Comparison of ENCODE assay signal across 29 cellular contexts in genomic region chr22:48476599-48476998, GRCh38.
"Had no signal": no experiment of that assay in that cellular context is flagged by ENCODE, and none has a peak within 500 bp of the region (broad histone marks: within the 10 kb centered on the region; RNA-seq: fewer than 3 reads in every experiment).

No MANE protein-coding gene starts in this region.

- H3K36me3 Mint-ChIP-seq: activated naive CD8-positive, alpha-beta T cell treated with anti-CD3 and anti-CD28 coated beads for 36 hours; brain had no signal

- DNase-seq: activated CD4-positive, alpha-beta T cell treated with anti-CD3 and anti-CD28 coated beads for 4 hours; activated CD4-positive, alpha-beta T cell treated with anti-CD3 and anti-CD28 coated beads, Interleukin-2, amount 50 U/mL, for 4 hours; activated naive CD4-positive, alpha-beta T cell treated with anti-CD3 and anti-CD28 coated beads for 36 hours; activated naive CD8-positive, alpha-beta T cell treated with anti-CD3 and anti-CD28 coated beads for 36 hours; activated T-cell treated with anti-CD3 and anti-CD28 coated beads for 4 hours; activated T-cell treated with anti-CD3 and anti-CD28 coated beads, Interleukin-2, amount 50 U/mL, for 72 hours; foreskin keratinocyte; sigmoid colon; small intestine; stimulated activated CD4-positive, alpha-beta T cell treated with anti-CD3 and anti-CD28 coated beads, Interleukin-1b, Interleukin-23, amount 100 ng/mL, for 48 hours; stimulated activated CD4-positive, alpha-beta T cell treated with anti-CD3 and anti-CD28 coated beads, Interleukin-4, amount 100 ng/mL, for 4 hours; stimulated activated CD8-positive, alpha-beta memory T cell treated with anti-CD3 and anti-CD28 coated beads, Interleukin-4, amount 100 ng/mL, for 48 hours; stimulated activated naive CD4-positive, alpha-beta T cell treated with Interleukin-2 at 50 U/mL for 16 hours; SW 1271; T-helper 9 cell; trophoblast cell had no signal

- H3K4me1 Mint-ChIP-seq: activated naive CD8-positive, alpha-beta T cell treated with anti-CD3 and anti-CD28 coated beads for 36 hours; nephron had no signal

- H3K27me3 ChIP-seq: adrenal gland, ascending aorta, cardiac muscle cell, foreskin keratinocyte, vagina had no signal

- H3K4me3 ChIP-seq: adrenal gland, ascending aorta, cardiac muscle cell, esophagus muscularis mucosa, left lung, sigmoid colon, thoracic aorta, vagina had no signal

- H3K27ac ChIP-seq: ascending aorta, cardiac muscle cell, esophagus muscularis mucosa, foreskin keratinocyte, left lung, neutrophil, sigmoid colon, thoracic aorta, vagina, VCaP had no signal

- ATAC-seq: activated T-cell treated with anti-CD3 and anti-CD28 coated beads, Interleukin-2, amount 50 U/mL, for 72 hours; foreskin keratinocyte; left lung had no signal

- H3K27me3 Mint-ChIP-seq: dendritic cell treated with granulocyte-macrophage colony-stimulating factor and Interleukin-4, amounts not matched to agents 40 ng/mL and 50 ng/mL, for 4 days had no signal

- H3K27ac Mint-ChIP-seq: activated naive CD4-positive, alpha-beta T cell treated with anti-CD3 and anti-CD28 coated beads for 36 hours; activated naive CD8-positive, alpha-beta T cell treated with anti-CD3 and anti-CD28 coated beads for 36 hours; activated T-cell treated with anti-CD3 and anti-CD28 coated beads, Interleukin-2, amount 50 U/mL, for 72 hours; dendritic cell treated with granulocyte-macrophage colony-stimulating factor and Interleukin-4, amounts not matched to agents 40 ng/mL and 50 ng/mL, for 4 days; nephron; T-helper 1 cell treated with Interleukin-12 subunit alpha and Interleukin-12 subunit beta and Interleukin-4 antibody, amounts not matched to agents 30 μg/mL and 1 μg/mL, for 36 hours had no signal

- H3K9me3 Mint-ChIP-seq: activated naive CD4-positive, alpha-beta T cell treated with anti-CD3 and anti-CD28 coated beads for 36 hours; activated T-cell treated with anti-CD3 and anti-CD28 coated beads, Interleukin-2, amount 50 U/mL, for 72 hours; dendritic cell treated with granulocyte-macrophage colony-stimulating factor and Interleukin-4, amounts not matched to agents 40 ng/mL and 50 ng/mL, for 4 days; T-helper 1 cell treated with Interleukin-12 subunit alpha and Interleukin-12 subunit beta and Interleukin-4 antibody, amounts not matched to agents 30 μg/mL and 1 μg/mL, for 36 hours had no signal

- H3K4me3 Mint-ChIP-seq: activated naive CD4-positive, alpha-beta T cell treated with anti-CD3 and anti-CD28 coated beads for 36 hours; activated naive CD8-positive, alpha-beta T cell treated with anti-CD3 and anti-CD28 coated beads for 36 hours; activated T-cell treated with anti-CD3 and anti-CD28 coated beads, Interleukin-2, amount 50 U/mL, for 72 hours; brain; dendritic cell treated with granulocyte-macrophage colony-stimulating factor and Interleukin-4, amounts not matched to agents 40 ng/mL and 50 ng/mL, for 4 days; nephron; T-helper 1 cell treated with Interleukin-12 subunit alpha and Interleukin-12 subunit beta and Interleukin-4 antibody, amounts not matched to agents 30 μg/mL and 1 μg/mL, for 36 hours had no signal

- H3K9me3 ChIP-seq: adrenal gland, ascending aorta, esophagus muscularis mucosa, left lung, neutrophil, sigmoid colon, thoracic aorta, vagina had no signal

- H3K4me1 ChIP-seq: ascending aorta, esophagus muscularis mucosa, foreskin keratinocyte, left lung, sigmoid colon, vagina had no signal
